12 cellular contexts compared by ENCODE assay signal in the genomic region with DNA sequence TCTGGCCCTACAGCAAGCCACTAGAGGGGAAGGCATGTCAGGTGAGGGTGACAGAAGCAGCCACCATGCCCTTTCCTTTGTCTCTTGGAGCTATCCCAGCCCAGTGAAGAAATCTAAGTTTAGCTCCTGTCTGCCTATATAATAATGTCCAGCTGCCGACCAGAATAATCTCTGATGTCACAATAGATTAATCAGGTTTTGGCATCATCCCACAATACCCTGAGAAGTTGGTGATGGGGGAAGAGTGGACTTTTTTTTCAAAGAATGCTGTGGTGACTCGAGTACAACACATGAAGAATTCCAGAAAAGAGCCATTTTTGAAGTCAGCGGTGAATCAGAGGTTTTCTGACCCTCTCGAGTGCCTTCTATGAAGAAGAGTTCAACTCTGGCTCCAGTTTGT. TPM values are rescaled to one million over a fixed set of nuclear protein-coding genes. Genes with fewer than 3 reads are reported as not detected.
A peak's percentile ranks its signal among the peaks of the same experiment; 100 is the strongest.
DNase-seq lines count a peak whose midpoint lies in the region; ATAC-seq and TF ChIP-seq lines count a peak whose summit lies in the region.
"Had no signal": no experiment of that assay in that cellular context is flagged by ENCODE, and none has a peak within 500 bp of the region (broad histone marks: within the 10 kb centered on the region; RNA-seq: fewer than 3 reads in every experiment).

No MANE protein-coding gene starts in this region.

- H3K36me3 Mint-ChIP-seq in CD8-positive, alpha-beta T cell = peaks cover 2% of the 10 kb centered on the region
- H3K36me3 Mint-ChIP-seq in Caco-2 (ENCODE audit: insufficient read depth, unreplicated experiment) (no peaks in the 10 kb centered on the region), Calu3 (ENCODE audit: insufficient read depth, unreplicated experiment) (peaks cover 9% of the 10 kb centered on the region)
- H3K36me3 Mint-ChIP-seq: IgD-negative memory B cell had no signal

- no peaks in the 10 kb centered on the region for H3K9me3 ChIP-seq in CD8-positive, alpha-beta T cell (ENCODE audit: low read length)
- no peaks in the 10 kb centered on the region for H3K9me3 ChIP-seq in osteoblast (ENCODE audit: low read depth, low read length)
- H3K9me3 ChIP-seq in breast epithelium = no peaks in the 10 kb centered on the region
- H3K9me3 ChIP-seq in Caco-2 = no peaks in the 10 kb centered on the region; the same call in 1 of the 2 replicates

- peaks cover 30% of the 10 kb centered on the region for H3K4me1 Mint-ChIP-seq in CD8-positive, alpha-beta T cell (ENCODE audit: low read depth)
- H3K4me1 Mint-ChIP-seq in Caco-2 (ENCODE audit: low read depth, unreplicated experiment) (peaks cover 7% of the 10 kb centered on the region), Calu3 (ENCODE audit: low read depth, unreplicated experiment) (peaks cover 20% of the 10 kb centered on the region)

- no peaks in the 10 kb centered on the region for H3K9me3 Mint-ChIP-seq in CD8-positive, alpha-beta T cell
- H3K9me3 Mint-ChIP-seq in Caco-2 (ENCODE audit: unreplicated experiment) (no peaks in the 10 kb centered on the region), Calu3 (ENCODE audit: low read depth, unreplicated experiment) (no peaks in the 10 kb centered on the region)
- H3K9me3 Mint-ChIP-seq: IgD-negative memory B cell had no signal

- no peak overlapping the region for H3K27ac Mint-ChIP-seq in CD8-positive, alpha-beta T cell
- H3K27ac Mint-ChIP-seq in Caco-2 (ENCODE audit: unreplicated experiment) (no peak overlapping the region), Calu3 (ENCODE audit: unreplicated experiment) (no peak overlapping the region)
- H3K27ac Mint-ChIP-seq: IgD-negative memory B cell had no signal

- no peaks in the 10 kb centered on the region for H3K79me2 ChIP-seq in osteoblast (ENCODE audit: insufficient read depth, low read length)

- no peak for ATAC-seq in CD8-positive, alpha-beta T cell
- ATAC-seq in SK-N-SH treated with all-trans-retinoic acid at 6 μM for 48 hours = peak; percentile 52

- no peak for TF ChIP-seq CTCF in CD8-positive, alpha-beta T cell (IDR thresholded peaks at IDR 0.05)
- no peak for TF ChIP-seq CTCF in osteoblast (IDR thresholded peaks at IDR 0.05; ENCODE audit: extremely low read depth, low read depth, low read length)
- TF ChIP-seq CTCF in breast epithelium (IDR thresholded peaks at IDR 0.05) = no peak
- TF ChIP-seq CTCF in Caco-2 (IDR thresholded peaks at IDR 0.05; ENCODE audit: insufficient read depth in 1 of 2, low read depth in 1 of 2, low read length in 1 of 2, severe bottlenecking in 1 of 2, unreplicated experiment in 1 of 2) = no peak
- no peak for TF ChIP-seq CTCF in Calu3 (IDR thresholded peaks at IDR 0.05; ENCODE audit: unreplicated experiment)

- H3K4me1 ChIP-seq in CD8-positive, alpha-beta T cell (ENCODE audit: insufficient read depth, low read length) = no peaks in the 10 kb centered on the region
- H3K4me1 ChIP-seq in osteoblast (ENCODE audit: insufficient read depth, low read length) = peaks cover 15% of the 10 kb centered on the region
- H3K4me1 ChIP-seq in breast epithelium = no peaks in the 10 kb centered on the region
- H3K4me1 ChIP-seq in Caco-2 = 0 out of 2 replicates have a peak, but pooled peaks cover 4% of the 10 kb centered on the region

- H3K27me3 ChIP-seq in CD8-positive, alpha-beta T cell (ENCODE audit: insufficient read depth, low read length) = peaks cover 14% of the 10 kb centered on the region
- peaks cover 57% of the 10 kb centered on the region for H3K27me3 ChIP-seq in osteoblast (ENCODE audit: insufficient read depth, low read length)
- peaks cover 0 to 4% of the 10 kb centered on the region in 2 donors for H3K27me3 ChIP-seq in breast epithelium
- no peaks in the 10 kb centered on the region; the same call in 1 of the 2 replicates for H3K27me3 ChIP-seq in Caco-2 (replicated peaks; ENCODE audit: control insufficient read depth, insufficient read depth, low read length)

- H3K4me3 Mint-ChIP-seq in CD8-positive, alpha-beta T cell = peak overlapping the region; percentile 27
- H3K4me3 Mint-ChIP-seq in Caco-2 (ENCODE audit: unreplicated experiment) = no peak overlapping the region
- H3K4me3 Mint-ChIP-seq in Calu3 (ENCODE audit: low read depth, unreplicated experiment) = no peak overlapping the region

- peak overlapping the region; percentile 89 for H3K4me2 ChIP-seq in osteoblast (ENCODE audit: insufficient read depth, low read length)

- H2AFZ ChIP-seq in osteoblast (ENCODE audit: low read length) = peak overlapping the region; percentile 81

- DNase-seq in CD8-positive, alpha-beta T cell = no peak
- DNase-seq in fibroblast of peridontal ligament (ENCODE audit: extremely low read depth) (peak; percentile 76), osteoblast (ENCODE audit: insufficient read length, low spot score, missing footprints) (peak; percentile 59), breast epithelium (ENCODE audit: low spot score in 2 of 2) (no peak), Caco-2 (no peak), Calu3 (no peak), CD1c-positive myeloid dendritic cell (ENCODE audit: extremely low spot score) (no peak)
- DNase-seq: activated naive CD4-positive, alpha-beta T cell; NCI-H1930; T-helper 1 cell had no signal

- TF ChIP-seq POLR2A in breast epithelium (IDR thresholded peaks at IDR 0.05) = no peak

- CTCF ChIA-PET in CD8-positive, alpha-beta T cell (lab: Charles Lee) = no interaction called here
- CTCF ChIA-PET in Caco-2 (lab: Charles Lee) (no interaction called here), Calu3 (lab: Charles Lee) (no interaction called here)

- BruUV-seq in Caco-2 (replicated peaks; lab: Mats Ljungman, UMichigan) = no TSS peak
- BruUV-seq in Calu3 (replicated peaks; lab: Mats Ljungman, UMichigan) = no TSS peak

- H4K20me1 ChIP-seq in osteoblast (ENCODE audit: insufficient read depth, low read length) = no peaks in the 10 kb centered on the region

- intact Hi-C loops in CD8-positive, alpha-beta T cell (cut with DNase I, micrococcal nuclease) = no loop called here
- intact Hi-C loops in breast epithelium (cut with DNase I; ENCODE audit: low total_unique reads) = no loop called here
- intact Hi-C loops in Caco-2 (cut with micrococcal nuclease; ENCODE audit: unreplicated experiment) = loop anchor here (10.0 kb wide), 1 partner anchor 145 kb away; no protein-coding TSS in a partner anchor
- intact Hi-C loops in Calu3 (cut with micrococcal nuclease; ENCODE audit: unreplicated experiment) = no loop called here

- H3K27me3 Mint-ChIP-seq in CD8-positive, alpha-beta T cell (ENCODE audit: low read depth) = peaks cover 83% of the 10 kb centered on the region
- H3K27me3 Mint-ChIP-seq in Caco-2 (ENCODE audit: insufficient read depth, unreplicated experiment) (peaks cover 46% of the 10 kb centered on the region), Calu3 (ENCODE audit: unreplicated experiment) (peaks cover 87% of the 10 kb centered on the region)

- H3K4me3 ChIP-seq in CD8-positive, alpha-beta T cell (ENCODE audit: low read depth, low read length) = no peak overlapping the region
- H3K4me3 ChIP-seq in osteoblast (ENCODE audit: insufficient read depth, low read length) = peak overlapping the region; percentile 63
- H3K4me3 ChIP-seq in breast epithelium = no peak overlapping the region
- no peak overlapping the region for H3K4me3 ChIP-seq in Caco-2 (ENCODE audit: low read depth, low read length)

- H3K36me3 ChIP-seq in CD8-positive, alpha-beta T cell (ENCODE audit: insufficient read depth, low read length) = no peaks in the 10 kb centered on the region
- H3K36me3 ChIP-seq in osteoblast (ENCODE audit: insufficient read depth, low read length) (no peaks in the 10 kb centered on the region), breast epithelium (no peaks in the 10 kb centered on the region), Caco-2 (ENCODE audit: control insufficient read depth, insufficient read depth, low read length) (no peaks in the 10 kb centered on the region)

- H3K27ac ChIP-seq in CD8-positive, alpha-beta T cell (ENCODE audit: low read depth, low read length) = no peak overlapping the region
- no peak overlapping the region for H3K27ac ChIP-seq in osteoblast (ENCODE audit: low read depth, low read length)
- no peak overlapping the region for H3K27ac ChIP-seq in breast epithelium

- POLR2A ChIA-PET in CD8-positive, alpha-beta T cell (lab: Charles Lee) = no interaction called here
- POLR2A ChIA-PET in Caco-2 (lab: Charles Lee) = no interaction called here

TF ChIP-seq in SK-N-SH treated with all-trans-retinoic acid at 6 μM for 48 hours, 23 proteins besides CTCF, POLR2A, EP300 and RAD21:
- TF ChIP-seq ZC3H10 (CRISPR knock-in tag; IDR thresholded peaks at IDR 0.05) = no peak
- TF ChIP-seq TOX (CRISPR knock-in tag; IDR thresholded peaks at IDR 0.05; ENCODE audit: borderline replicate concordance) = peak; percentile 22; the same call in 1 of the 2 replicates

RNA-seq across cellular contexts. Expression of a gene that starts 1.7 kb away (rescaled TPM):
- total RNA-seq in CD8-positive, alpha-beta T cell = not detected
- total RNA-seq in osteoblast (0.88 and 1.1 TPM in 2 replicates), breast epithelium (1 to 10 TPM in 1 of 3 donors, under 1 TPM in 2; 0.44 to 1.6 (median 0.66) TPM), Caco-2 (2022) (not detected in 2 replicates), Calu3 (2022) (0.20 TPM in 1 of 2 replicates, not detected in the other)

RNA-seq across cellular contexts. Expression of a gene that starts 22.3 kb away (rescaled TPM):
- total RNA-seq in CD8-positive, alpha-beta T cell = 10 to 100 TPM; 29.5 to 32.6 TPM
- total RNA-seq in osteoblast = 44.5 and 44.8 TPM in 2 replicates
- 10 to 100 TPM; 27.2 to 41.4 (median 37.2) TPM for total RNA-seq in breast epithelium
- total RNA-seq in Caco-2 (2022) = 33.5 and 34.3 TPM in 2 replicates
- total RNA-seq in Calu3 (2022) = 48.7 and 50.8 TPM in 2 replicates

Comparison
In these comparisons a context has a peak if more than half of its experiments do, and no peak if none do; other contexts are left out.
1. DNase-seq: peak in fibroblast of peridontal ligament (single experiment) and osteoblast (single experiment); none in CD8-positive, alpha-beta T cell (0 of 7), breast epithelium (0 of 2), Caco-2 (0 of 2), Calu3 (single experiment) and CD1c-positive myeloid dendritic cell (single experiment).